ENCODE assay signal across 1 cellular context in the genomic region with DNA sequence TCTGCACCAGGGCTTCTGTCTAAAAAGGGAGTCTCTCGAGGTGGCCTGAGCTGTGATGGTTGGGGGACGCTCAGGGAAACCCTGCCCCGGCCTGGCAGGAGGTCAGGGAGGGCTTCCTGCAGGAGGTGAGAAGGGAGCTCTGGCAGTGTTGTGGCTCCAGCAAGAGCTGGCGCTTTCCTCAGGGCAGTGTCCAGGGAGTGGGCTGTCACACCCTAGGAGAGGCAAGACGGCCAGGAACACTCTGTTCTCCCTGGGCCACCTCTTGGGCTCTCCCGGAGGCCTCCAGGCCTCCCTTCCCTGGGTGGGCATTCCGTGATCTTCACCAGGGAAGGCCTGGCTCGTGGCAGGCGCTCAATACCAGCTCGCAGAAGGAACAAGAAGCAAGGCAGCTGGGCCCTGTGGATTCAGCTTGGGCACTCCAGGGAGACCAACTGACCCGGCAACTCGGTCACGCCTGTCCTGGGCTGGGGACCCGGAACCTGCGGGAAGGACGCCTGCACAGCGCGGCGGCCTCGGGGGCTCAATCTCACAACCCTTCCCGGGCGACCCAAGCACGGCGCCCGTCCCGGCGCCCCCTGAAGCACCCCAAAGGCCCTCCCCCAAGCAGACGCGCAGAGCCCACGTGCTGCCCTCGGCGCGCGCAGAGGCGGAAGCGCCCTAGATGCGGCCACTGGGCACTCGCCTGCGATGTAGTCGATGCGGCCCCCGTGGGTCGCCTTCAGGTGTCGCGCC.
TF ChIP-seq lines count a peak whose summit lies in the region.

No MANE protein-coding gene starts in this region.

TF ChIP-seq in HepG2, 621 proteins besides CTCF, POLR2A, EP300 and RAD21 (continued from another document and continues in another):
- TF ChIP-seq, protein P1, sequence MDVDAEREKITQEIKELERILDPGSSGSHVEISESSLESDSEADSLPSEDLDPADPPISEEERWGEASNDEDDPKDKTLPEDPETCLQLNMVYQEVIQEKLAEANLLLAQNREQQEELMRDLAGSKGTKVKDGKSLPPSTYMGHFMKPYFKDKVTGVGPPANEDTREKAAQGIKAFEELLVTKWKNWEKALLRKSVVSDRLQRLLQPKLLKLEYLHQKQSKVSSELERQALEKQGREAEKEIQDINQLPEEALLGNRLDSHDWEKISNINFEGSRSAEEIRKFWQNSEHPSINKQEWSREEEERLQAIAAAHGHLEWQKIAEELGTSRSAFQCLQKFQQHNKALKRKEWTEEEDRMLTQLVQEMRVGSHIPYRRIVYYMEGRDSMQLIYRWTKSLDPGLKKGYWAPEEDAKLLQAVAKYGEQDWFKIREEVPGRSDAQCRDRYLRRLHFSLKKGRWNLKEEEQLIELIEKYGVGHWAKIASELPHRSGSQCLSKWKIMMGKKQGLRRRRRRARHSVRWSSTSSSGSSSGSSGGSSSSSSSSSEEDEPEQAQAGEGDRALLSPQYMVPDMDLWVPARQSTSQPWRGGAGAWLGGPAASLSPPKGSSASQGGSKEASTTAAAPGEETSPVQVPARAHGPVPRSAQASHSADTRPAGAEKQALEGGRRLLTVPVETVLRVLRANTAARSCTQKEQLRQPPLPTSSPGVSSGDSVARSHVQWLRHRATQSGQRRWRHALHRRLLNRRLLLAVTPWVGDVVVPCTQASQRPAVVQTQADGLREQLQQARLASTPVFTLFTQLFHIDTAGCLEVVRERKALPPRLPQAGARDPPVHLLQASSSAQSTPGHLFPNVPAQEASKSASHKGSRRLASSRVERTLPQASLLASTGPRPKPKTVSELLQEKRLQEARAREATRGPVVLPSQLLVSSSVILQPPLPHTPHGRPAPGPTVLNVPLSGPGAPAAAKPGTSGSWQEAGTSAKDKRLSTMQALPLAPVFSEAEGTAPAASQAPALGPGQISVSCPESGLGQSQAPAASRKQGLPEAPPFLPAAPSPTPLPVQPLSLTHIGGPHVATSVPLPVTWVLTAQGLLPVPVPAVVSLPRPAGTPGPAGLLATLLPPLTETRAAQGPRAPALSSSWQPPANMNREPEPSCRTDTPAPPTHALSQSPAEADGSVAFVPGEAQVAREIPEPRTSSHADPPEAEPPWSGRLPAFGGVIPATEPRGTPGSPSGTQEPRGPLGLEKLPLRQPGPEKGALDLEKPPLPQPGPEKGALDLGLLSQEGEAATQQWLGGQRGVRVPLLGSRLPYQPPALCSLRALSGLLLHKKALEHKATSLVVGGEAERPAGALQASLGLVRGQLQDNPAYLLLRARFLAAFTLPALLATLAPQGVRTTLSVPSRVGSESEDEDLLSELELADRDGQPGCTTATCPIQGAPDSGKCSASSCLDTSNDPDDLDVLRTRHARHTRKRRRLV (CRISPR knock-in tag; IDR thresholded peaks at IDR 0.05) = peak; percentile 45; the same call in 1 of the 2 replicates
- TF ChIP-seq PRMT3 (CRISPR knock-in tag; IDR thresholded peaks at IDR 0.05; ENCODE audit: borderline replicate concordance, low read depth) = no peak
- peak; percentile 76; the same call in 1 of the 2 replicates for TF ChIP-seq PPARG (CRISPR knock-in tag; conservative IDR thresholded peaks at IDR 0.05)
- TF ChIP-seq CC2D1A (CRISPR knock-in tag; IDR thresholded peaks at IDR 0.05) = no peak
- peak; percentile 47 for TF ChIP-seq CBX1 (IDR thresholded peaks at IDR 0.05; ENCODE audit: low read depth)
- TF ChIP-seq SMAD3 (CRISPR knock-in tag; IDR thresholded peaks at IDR 0.05) = no peak
- 0 out of 2 replicates have a peak, but pooled peaks have one; percentile 44 for TF ChIP-seq RFXAP (CRISPR knock-in tag; IDR thresholded peaks at IDR 0.05; ENCODE audit: borderline replicate concordance)
- TF ChIP-seq, protein P2, sequence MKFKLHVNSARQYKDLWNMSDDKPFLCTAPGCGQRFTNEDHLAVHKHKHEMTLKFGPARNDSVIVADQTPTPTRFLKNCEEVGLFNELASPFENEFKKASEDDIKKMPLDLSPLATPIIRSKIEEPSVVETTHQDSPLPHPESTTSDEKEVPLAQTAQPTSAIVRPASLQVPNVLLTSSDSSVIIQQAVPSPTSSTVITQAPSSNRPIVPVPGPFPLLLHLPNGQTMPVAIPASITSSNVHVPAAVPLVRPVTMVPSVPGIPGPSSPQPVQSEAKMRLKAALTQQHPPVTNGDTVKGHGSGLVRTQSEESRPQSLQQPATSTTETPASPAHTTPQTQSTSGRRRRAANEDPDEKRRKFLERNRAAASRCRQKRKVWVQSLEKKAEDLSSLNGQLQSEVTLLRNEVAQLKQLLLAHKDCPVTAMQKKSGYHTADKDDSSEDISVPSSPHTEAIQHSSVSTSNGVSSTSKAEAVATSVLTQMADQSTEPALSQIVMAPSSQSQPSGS (CRISPR knock-in tag; IDR thresholded peaks at IDR 0.05) = 0 out of 2 replicates have a peak, but pooled peaks have one; percentile 20
- TF ChIP-seq, protein P3, sequence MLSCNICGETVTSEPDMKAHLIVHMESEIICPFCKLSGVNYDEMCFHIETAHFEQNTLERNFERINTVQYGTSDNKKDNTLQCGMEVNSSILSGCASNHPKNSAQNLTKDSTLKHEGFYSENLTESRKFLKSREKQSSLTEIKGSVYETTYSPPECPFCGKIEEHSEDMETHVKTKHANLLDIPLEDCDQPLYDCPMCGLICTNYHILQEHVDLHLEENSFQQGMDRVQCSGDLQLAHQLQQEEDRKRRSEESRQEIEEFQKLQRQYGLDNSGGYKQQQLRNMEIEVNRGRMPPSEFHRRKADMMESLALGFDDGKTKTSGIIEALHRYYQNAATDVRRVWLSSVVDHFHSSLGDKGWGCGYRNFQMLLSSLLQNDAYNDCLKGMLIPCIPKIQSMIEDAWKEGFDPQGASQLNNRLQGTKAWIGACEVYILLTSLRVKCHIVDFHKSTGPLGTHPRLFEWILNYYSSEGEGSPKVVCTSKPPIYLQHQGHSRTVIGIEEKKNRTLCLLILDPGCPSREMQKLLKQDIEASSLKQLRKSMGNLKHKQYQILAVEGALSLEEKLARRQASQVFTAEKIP (CRISPR knock-in tag; IDR thresholded peaks at IDR 0.05; ENCODE audit: borderline replicate concordance) = no peak
- peak; percentile 39 for TF ChIP-seq HDAC2 (CRISPR knock-in tag; IDR thresholded peaks at IDR 0.05)
- peak; percentile 62; the same call in 1 of the 2 replicates for TF ChIP-seq ZNF660 (CRISPR knock-in tag; IDR thresholded peaks at IDR 0.05; ENCODE audit: borderline replicate concordance, low read depth)
- TF ChIP-seq, protein P4, sequence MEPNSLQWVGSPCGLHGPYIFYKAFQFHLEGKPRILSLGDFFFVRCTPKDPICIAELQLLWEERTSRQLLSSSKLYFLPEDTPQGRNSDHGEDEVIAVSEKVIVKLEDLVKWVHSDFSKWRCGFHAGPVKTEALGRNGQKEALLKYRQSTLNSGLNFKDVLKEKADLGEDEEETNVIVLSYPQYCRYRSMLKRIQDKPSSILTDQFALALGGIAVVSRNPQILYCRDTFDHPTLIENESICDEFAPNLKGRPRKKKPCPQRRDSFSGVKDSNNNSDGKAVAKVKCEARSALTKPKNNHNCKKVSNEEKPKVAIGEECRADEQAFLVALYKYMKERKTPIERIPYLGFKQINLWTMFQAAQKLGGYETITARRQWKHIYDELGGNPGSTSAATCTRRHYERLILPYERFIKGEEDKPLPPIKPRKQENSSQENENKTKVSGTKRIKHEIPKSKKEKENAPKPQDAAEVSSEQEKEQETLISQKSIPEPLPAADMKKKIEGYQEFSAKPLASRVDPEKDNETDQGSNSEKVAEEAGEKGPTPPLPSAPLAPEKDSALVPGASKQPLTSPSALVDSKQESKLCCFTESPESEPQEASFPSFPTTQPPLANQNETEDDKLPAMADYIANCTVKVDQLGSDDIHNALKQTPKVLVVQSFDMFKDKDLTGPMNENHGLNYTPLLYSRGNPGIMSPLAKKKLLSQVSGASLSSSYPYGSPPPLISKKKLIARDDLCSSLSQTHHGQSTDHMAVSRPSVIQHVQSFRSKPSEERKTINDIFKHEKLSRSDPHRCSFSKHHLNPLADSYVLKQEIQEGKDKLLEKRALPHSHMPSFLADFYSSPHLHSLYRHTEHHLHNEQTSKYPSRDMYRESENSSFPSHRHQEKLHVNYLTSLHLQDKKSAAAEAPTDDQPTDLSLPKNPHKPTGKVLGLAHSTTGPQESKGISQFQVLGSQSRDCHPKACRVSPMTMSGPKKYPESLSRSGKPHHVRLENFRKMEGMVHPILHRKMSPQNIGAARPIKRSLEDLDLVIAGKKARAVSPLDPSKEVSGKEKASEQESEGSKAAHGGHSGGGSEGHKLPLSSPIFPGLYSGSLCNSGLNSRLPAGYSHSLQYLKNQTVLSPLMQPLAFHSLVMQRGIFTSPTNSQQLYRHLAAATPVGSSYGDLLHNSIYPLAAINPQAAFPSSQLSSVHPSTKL (CRISPR knock-in tag; IDR thresholded peaks at IDR 0.05) = peak; percentile 39; the same call in 1 of the 2 replicates
- TF ChIP-seq ZMAT3 (CRISPR knock-in tag; conservative IDR thresholded peaks at IDR 0.05) = peak; percentile 55
- TF ChIP-seq SYNCRIP (IDR thresholded peaks at IDR 0.05; ENCODE audit: insufficient read depth, low read depth, low read length) = no peak
- TF ChIP-seq HOXD1 (CRISPR knock-in tag; IDR thresholded peaks at IDR 0.05) = no peak; the same call in 1 of the 2 replicates
- peak; percentile 51; the same call in 1 of the 2 replicates for TF ChIP-seq ZC3H13 (CRISPR knock-in tag; IDR thresholded peaks at IDR 0.05)
- TF ChIP-seq, protein P5, sequence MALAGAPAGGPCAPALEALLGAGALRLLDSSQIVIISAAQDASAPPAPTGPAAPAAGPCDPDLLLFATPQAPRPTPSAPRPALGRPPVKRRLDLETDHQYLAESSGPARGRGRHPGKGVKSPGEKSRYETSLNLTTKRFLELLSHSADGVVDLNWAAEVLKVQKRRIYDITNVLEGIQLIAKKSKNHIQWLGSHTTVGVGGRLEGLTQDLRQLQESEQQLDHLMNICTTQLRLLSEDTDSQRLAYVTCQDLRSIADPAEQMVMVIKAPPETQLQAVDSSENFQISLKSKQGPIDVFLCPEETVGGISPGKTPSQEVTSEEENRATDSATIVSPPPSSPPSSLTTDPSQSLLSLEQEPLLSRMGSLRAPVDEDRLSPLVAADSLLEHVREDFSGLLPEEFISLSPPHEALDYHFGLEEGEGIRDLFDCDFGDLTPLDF (CRISPR knock-in tag; IDR thresholded peaks at IDR 0.05) = peak; percentile 67; the same call in 1 of the 2 replicates
- no peak for TF ChIP-seq NPAS2 (CRISPR knock-in tag; IDR thresholded peaks at IDR 0.05; ENCODE audit: borderline replicate concordance)
- TF ChIP-seq, protein P6, sequence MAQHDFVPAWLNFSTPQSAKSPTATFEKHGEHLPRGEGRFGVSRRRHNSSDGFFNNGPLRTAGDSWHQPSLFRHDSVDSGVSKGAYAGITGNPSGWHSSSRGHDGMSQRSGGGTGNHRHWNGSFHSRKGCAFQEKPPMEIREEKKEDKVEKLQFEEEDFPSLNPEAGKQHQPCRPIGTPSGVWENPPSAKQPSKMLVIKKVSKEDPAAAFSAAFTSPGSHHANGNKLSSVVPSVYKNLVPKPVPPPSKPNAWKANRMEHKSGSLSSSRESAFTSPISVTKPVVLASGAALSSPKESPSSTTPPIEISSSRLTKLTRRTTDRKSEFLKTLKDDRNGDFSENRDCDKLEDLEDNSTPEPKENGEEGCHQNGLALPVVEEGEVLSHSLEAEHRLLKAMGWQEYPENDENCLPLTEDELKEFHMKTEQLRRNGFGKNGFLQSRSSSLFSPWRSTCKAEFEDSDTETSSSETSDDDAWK (CRISPR knock-in tag; IDR thresholded peaks at IDR 0.05) = no peak
- no peak; the same call in none of the 2 replicates for TF ChIP-seq HOXA3 (CRISPR knock-in tag; IDR thresholded peaks at IDR 0.05)
- TF ChIP-seq GFI1 (CRISPR knock-in tag; IDR thresholded peaks at IDR 0.05; ENCODE audit: borderline replicate concordance) = peak; percentile 58; the same call in 1 of the 2 replicates
- TF ChIP-seq, protein P7, sequence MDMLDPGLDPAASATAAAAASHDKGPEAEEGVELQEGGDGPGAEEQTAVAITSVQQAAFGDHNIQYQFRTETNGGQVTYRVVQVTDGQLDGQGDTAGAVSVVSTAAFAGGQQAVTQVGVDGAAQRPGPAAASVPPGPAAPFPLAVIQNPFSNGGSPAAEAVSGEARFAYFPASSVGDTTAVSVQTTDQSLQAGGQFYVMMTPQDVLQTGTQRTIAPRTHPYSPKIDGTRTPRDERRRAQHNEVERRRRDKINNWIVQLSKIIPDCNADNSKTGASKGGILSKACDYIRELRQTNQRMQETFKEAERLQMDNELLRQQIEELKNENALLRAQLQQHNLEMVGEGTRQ (IDR thresholded peaks at IDR 0.05; ENCODE audit: low read depth, low read length) = peak; percentile 74
- TF ChIP-seq, protein P7 (CRISPR knock-in tag; IDR thresholded peaks at IDR 0.05; ENCODE audit: borderline replicate concordance) = peak; percentile 90; the same call in 1 of the 2 replicates
- peak; percentile 96; the same call in 1 of the 2 replicates for TF ChIP-seq MYC (CRISPR knock-in tag; IDR thresholded peaks at IDR 0.05; ENCODE audit: borderline replicate concordance)
- peak; percentile 83 for TF ChIP-seq ZNF773 (CRISPR knock-in tag; IDR thresholded peaks at IDR 0.05; ENCODE audit: borderline replicate concordance)
- TF ChIP-seq, protein P8, sequence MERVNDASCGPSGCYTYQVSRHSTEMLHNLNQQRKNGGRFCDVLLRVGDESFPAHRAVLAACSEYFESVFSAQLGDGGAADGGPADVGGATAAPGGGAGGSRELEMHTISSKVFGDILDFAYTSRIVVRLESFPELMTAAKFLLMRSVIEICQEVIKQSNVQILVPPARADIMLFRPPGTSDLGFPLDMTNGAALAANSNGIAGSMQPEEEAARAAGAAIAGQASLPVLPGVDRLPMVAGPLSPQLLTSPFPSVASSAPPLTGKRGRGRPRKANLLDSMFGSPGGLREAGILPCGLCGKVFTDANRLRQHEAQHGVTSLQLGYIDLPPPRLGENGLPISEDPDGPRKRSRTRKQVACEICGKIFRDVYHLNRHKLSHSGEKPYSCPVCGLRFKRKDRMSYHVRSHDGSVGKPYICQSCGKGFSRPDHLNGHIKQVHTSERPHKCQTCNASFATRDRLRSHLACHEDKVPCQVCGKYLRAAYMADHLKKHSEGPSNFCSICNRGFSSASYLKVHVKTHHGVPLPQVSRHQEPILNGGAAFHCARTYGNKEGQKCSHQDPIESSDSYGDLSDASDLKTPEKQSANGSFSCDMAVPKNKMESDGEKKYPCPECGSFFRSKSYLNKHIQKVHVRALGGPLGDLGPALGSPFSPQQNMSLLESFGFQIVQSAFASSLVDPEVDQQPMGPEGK (CRISPR knock-in tag; IDR thresholded peaks at IDR 0.05) = peak; percentile 68
- no peak for TF ChIP-seq ZNF350 (CRISPR knock-in tag; IDR thresholded peaks at IDR 0.05; ENCODE audit: borderline replicate concordance, low read depth)
